ENCODE assay signal across 18 cellular contexts in genomic region chr15:98941595-98942255, GRCh38.
A peak's percentile ranks its signal among the peaks of the same experiment; 100 is the strongest.
DNase-seq lines count a peak whose midpoint lies in the region; ATAC-seq and TF ChIP-seq lines count a peak whose summit lies in the region.
"Had no signal": no experiment of that assay in that cellular context is flagged by ENCODE, and none has a peak within 500 bp of the region (broad histone marks: within the 10 kb centered on the region; RNA-seq: fewer than 3 reads in every experiment).

No MANE protein-coding gene starts in this region.

- TF ChIP-seq CTCF in smooth muscle cell (IDR thresholded peaks at IDR 0.05; ENCODE audit: borderline replicate concordance, insufficient read depth, poor library complexity, severe bottlenecking) (no peak), gastroesophageal sphincter (IDR thresholded peaks at IDR 0.05) (no peak), WERI-Rb-1 (IDR thresholded peaks at IDR 0.05; ENCODE audit: low read depth, low read length) (no peak)

- TF ChIP-seq POLR2A in gastroesophageal sphincter (IDR thresholded peaks at IDR 0.05), result no peak

- TF ChIP-seq EP300 in gastroesophageal sphincter (IDR thresholded peaks at IDR 0.05), result no peak

- H3K36me3 ChIP-seq in SK-N-MC (ENCODE audit: insufficient read depth, low read length), result peaks cover 15% of the 10 kb centered on the region; the same call in 1 of the 2 replicates
- peaks cover 97% of the 10 kb centered on the region for H3K36me3 ChIP-seq in mesodermal cell (ENCODE audit: control insufficient read depth, insufficient read depth, low read length)
- peaks cover 23% of the 10 kb centered on the region for H3K36me3 ChIP-seq in smooth muscle cell (ENCODE audit: low read depth)
- H3K36me3 ChIP-seq in gastroesophageal sphincter, result peaks cover 0 to 85% of the 10 kb centered on the region in 2 donors
- peaks cover 39% of the 10 kb centered on the region for H3K36me3 ChIP-seq in WERI-Rb-1

- H3K4me3 ChIP-seq in SK-N-MC, result peak overlapping the region; percentile 10; the same call in 1 of the 2 replicates
- H3K4me3 ChIP-seq in mesodermal cell (ENCODE audit: extremely low read depth, insufficient read depth, low read length, poor library complexity, severe bottlenecking), result no peak overlapping the region
- no peak overlapping the region for H3K4me3 ChIP-seq in smooth muscle cell
- H3K4me3 ChIP-seq in gastroesophageal sphincter, result no peak overlapping the region
- no peak overlapping the region for H3K4me3 ChIP-seq in WERI-Rb-1 (ENCODE audit: low read depth, low read length)
- H3K4me3 ChIP-seq: GM23338, PC-9 had no signal

- no peak overlapping the region for H2AFZ ChIP-seq in smooth muscle cell (ENCODE audit: low read depth)
- H2AFZ ChIP-seq: GM23338, parathyroid adenoma, PC-9 had no signal

- H3K4me1 ChIP-seq in mesodermal cell (ENCODE audit: control insufficient read depth, insufficient read depth, low read length, poor library complexity, severe bottlenecking), result peaks cover 16% of the 10 kb centered on the region
- no peaks in the 10 kb centered on the region for H3K4me1 ChIP-seq in smooth muscle cell (ENCODE audit: low read depth)
- peaks cover 0 to 20% (median 12%) of the 10 kb centered on the region in 3 donors for H3K4me1 ChIP-seq in gastroesophageal sphincter

- no peak for ATAC-seq in gastroesophageal sphincter
- ATAC-seq: GM23338 had no signal

- H3K27ac ChIP-seq in SK-N-MC (peak overlapping the region; percentile 67; the same call in 1 of the 2 replicates), mesodermal cell (ENCODE audit: low read depth, low read length, severe bottlenecking) (peak overlapping the region; percentile 88), smooth muscle cell (ENCODE audit: low read depth) (peak overlapping the region; percentile 50), gastroesophageal sphincter (no peak overlapping the region), WERI-Rb-1 (no peak overlapping the region)
- H3K27ac ChIP-seq: PC-9 had no signal

- 90 to 96% methylated on average over 3 of the region's 5 CpGs for WGBS in mesodermal cell (ENCODE audit: insufficient coverage in 2 of 2), 2 experiments
- WGBS in smooth muscle cell (ENCODE audit: low lambda C conversion rate), result 83% methylated on average over 5 of the region's 5 CpGs
- 82 to 93% methylated on average over 5 of the region's 5 CpGs for WGBS in gastroesophageal sphincter (ENCODE audit: low coverage in 1 of 2), 2 donors

- H3F3A ChIP-seq in smooth muscle cell (ENCODE audit: low read depth), result no peaks in the 10 kb centered on the region

- no peak overlapping the region for H3K4me2 ChIP-seq in smooth muscle cell
- H3K4me2 ChIP-seq: GM23338, PC-9 had no signal

- H3K27me3 ChIP-seq in smooth muscle cell (ENCODE audit: low read depth) (no peaks in the 10 kb centered on the region), gastroesophageal sphincter (no peaks in the 10 kb centered on the region), WERI-Rb-1 (ENCODE audit: insufficient read depth, low read depth, severe bottlenecking) (no peaks in the 10 kb centered on the region)

- H3K9me3 ChIP-seq in SK-N-MC (ENCODE audit: low read depth, low read length) (no peaks in the 10 kb centered on the region), mesodermal cell (ENCODE audit: control insufficient read depth, low read length) (no peaks in the 10 kb centered on the region), smooth muscle cell (replicated peaks; ENCODE audit: low read depth) (no peaks in the 10 kb centered on the region), gastroesophageal sphincter (no peaks in the 10 kb centered on the region), WERI-Rb-1 (ENCODE audit: severe bottlenecking) (no peaks in the 10 kb centered on the region)

- no peak overlapping the region for H3K9ac ChIP-seq in SK-N-MC (ENCODE audit: insufficient read length)
- H3K9ac ChIP-seq in smooth muscle cell (ENCODE audit: low read depth), result no peak overlapping the region
- H3K9ac ChIP-seq: parathyroid adenoma had no signal

- DNase-seq in DMS79 treated with DMSO at 0.1 percent for 48 hours (lab: John Stamatoyannopoulos, UW) (peak; percentile 60), SK-N-MC (ENCODE audit: low read depth, low spot score) (peak; percentile 8), smooth muscle cell (lab: John Stamatoyannopoulos, UW; ENCODE audit: unreplicated experiment) (no peak), DMS53 treated with DMSO at 0.1 percent for 48 hours (lab: John Stamatoyannopoulos, UW; ENCODE audit: unreplicated experiment) (no peak), WERI-Rb-1 (no peak)
- no peak for DNase-seq in central memory CD4-positive, alpha-beta T cell
- DNase-seq: activated CD8-positive, alpha-beta memory T cell treated with anti-CD3 and anti-CD28 coated beads, Interleukin-2, amount 50 U/mL, for 4 hours; CD4-positive, CD25-positive, alpha-beta regulatory T cell; islet precursor cell; mammary epithelial cell; naive B cell; NCI-H187; stimulated activated CD4-positive, alpha-beta T cell treated with anti-CD3 and anti-CD28 coated beads, Interleukin-4, amount 100 ng/mL, for 1 hour had no signal

- H4K20me1 ChIP-seq in smooth muscle cell (ENCODE audit: low read depth), result peaks cover 10% of the 10 kb centered on the region

- no peaks in the 10 kb centered on the region for H3K79me2 ChIP-seq in smooth muscle cell (ENCODE audit: low read depth)
- H3K79me2 ChIP-seq: parathyroid adenoma had no signal

Comparison
In these comparisons a context has a peak if more than half of its experiments do, and no peak if none do; other contexts are left out.
1. DNase-seq: peak in DMS79 treated with DMSO at 0.1 percent for 48 hours (single experiment) and SK-N-MC (single experiment); none in smooth muscle cell (single experiment), DMS53 treated with DMSO at 0.1 percent for 48 hours (single experiment), WERI-Rb-1 (single experiment) and central memory CD4-positive, alpha-beta T cell (single experiment).
2. H3K27ac ChIP-seq: peak in SK-N-MC (single experiment), mesodermal cell (single experiment) and smooth muscle cell (single experiment); none in gastroesophageal sphincter (0 of 4) and WERI-Rb-1 (single experiment).